Comparison of ENCODE assay signal across 21 cellular contexts in genomic region chr9:1522219-1522767, GRCh38.
DNase-seq lines count a peak whose midpoint lies in the region; ATAC-seq and TF ChIP-seq lines count a peak whose summit lies in the region.
"Had no signal": no experiment of that assay in that cellular context is flagged by ENCODE, and none has a peak within 500 bp of the region (broad histone marks: within the 10 kb centered on the region; RNA-seq: fewer than 3 reads in every experiment).

No MANE protein-coding gene starts in this region.

- H3K79me2 ChIP-seq in GM23248 (ENCODE audit: insufficient read depth), result no peaks in the 10 kb centered on the region

- H3K27ac ChIP-seq in GM23248 (no peak overlapping the region), ovary (no peak overlapping the region), vagina (no peak overlapping the region)
- H3K27ac ChIP-seq: esophagus squamous epithelium, heart left ventricle, sigmoid colon, SJCRH30, thoracic aorta had no signal

- no peak for TF ChIP-seq EP300 in ovary (IDR thresholded peaks at IDR 0.05)

- ATAC-seq in GM18502 (IDR thresholded peaks at IDR 0.05; ENCODE audit: poor library complexity, unreplicated experiment) (peak; percentile 75), GM19467 (IDR thresholded peaks at IDR 0.05; ENCODE audit: unreplicated experiment) (peak; percentile 59), HG02623 (IDR thresholded peaks at IDR 0.05; ENCODE audit: unreplicated experiment) (peak; percentile 65), HG03280 (IDR thresholded peaks at IDR 0.05; ENCODE audit: unreplicated experiment) (peak; percentile 67)
- ATAC-seq: GM23338, heart left ventricle had no signal

- H3K9me2 ChIP-seq in GM23248 (ENCODE audit: insufficient read depth), result no peaks in the 10 kb centered on the region

- intact Hi-C loops in ovary (cut with DNase I), result no loop called here
- intact Hi-C loops in vagina (cut with DNase I), result no loop called here

- in situ Hi-C loops in GM23248 (cut with MboI), result no loop called here

- DNase-seq in medulla oblongata (ENCODE audit: extremely low spot score), result no peak
- no peak for DNase-seq in GM23248
- DNase-seq in ovary, result no peak
- DNase-seq in vagina (ENCODE audit: extremely low spot score in 2 of 2), result no peak
- DNase-seq: activated CD4-positive, CD25-positive, alpha-beta regulatory T cell treated with anti-CD3 and anti-CD28 coated beads, Interleukin-2, amount 50 U/mL, for 72 hours; activated naive CD4-positive, alpha-beta T cell treated with anti-CD3 and anti-CD28 coated beads, Interleukin-2, amount 50 U/mL, for 16 hours; CD8-positive, alpha-beta memory T cell; esophagus squamous epithelium; heart left ventricle; midbrain; NCI-H1105 treated with DMSO at 0.1 percent for 48 hours; NCI-H226; sigmoid colon; SJCRH30; stimulated activated CD4-positive, alpha-beta T cell treated with anti-CD3 and anti-CD28 coated beads, Interleukin-4, amount 100 ng/mL, for 24 hours had no signal

- no peaks in the 10 kb centered on the region for H3K36me3 ChIP-seq in GM23248 (ENCODE audit: low read depth)
- H3K36me3 ChIP-seq in ovary, result no peaks in the 10 kb centered on the region
- H3K36me3 ChIP-seq in vagina, result no peaks in the 10 kb centered on the region
- H3K36me3 ChIP-seq: esophagus squamous epithelium, heart left ventricle, sigmoid colon, SJCRH30, thoracic aorta had no signal

- WGBS in GM23248 (ENCODE audit: low coverage in 1 of 2, low lambda C conversion rate in 2 of 2, missing lambda C conversion rate in 2 of 2), 2 experiments, result 0 to 3% methylated on average over 1 of the region's 1 CpG
- WGBS in ovary, 3 donors, result 50 to 65% (median 65%) methylated on average over 1 of the region's 1 CpG

- H3F3A ChIP-seq in GM23248 (ENCODE audit: insufficient read depth), result no peaks in the 10 kb centered on the region

- H3K27me3 ChIP-seq in GM23248 (replicated peaks; ENCODE audit: insufficient read depth) (no peaks in the 10 kb centered on the region), ovary (no peaks in the 10 kb centered on the region), vagina (no peaks in the 10 kb centered on the region)
- H3K27me3 ChIP-seq: heart left ventricle, sigmoid colon, SJCRH30 had no signal

- no peak overlapping the region for H3K4me2 ChIP-seq in GM23248 (ENCODE audit: unreplicated experiment)
- H3K4me2 ChIP-seq: GM23338 had no signal

- H3K4me3 ChIP-seq in GM23248, result no peak overlapping the region
- no peak overlapping the region for H3K4me3 ChIP-seq in ovary
- no peak overlapping the region for H3K4me3 ChIP-seq in vagina
- H3K4me3 ChIP-seq: esophagus squamous epithelium, GM23338, heart left ventricle, sigmoid colon, SJCRH30, thoracic aorta had no signal

- TF ChIP-seq POLR2A in ovary (IDR thresholded peaks at IDR 0.05) (no peak), vagina (IDR thresholded peaks at IDR 0.05) (no peak)

- H3K9me3 ChIP-seq in GM23248 (ENCODE audit: low read depth) (no peaks in the 10 kb centered on the region), ovary (peaks cover 0 to 3% of the 10 kb centered on the region in 2 donors), vagina (no peaks in the 10 kb centered on the region)
- H3K9me3 ChIP-seq: esophagus squamous epithelium, heart left ventricle, thoracic aorta had no signal

- no peaks in the 10 kb centered on the region for H4K20me1 ChIP-seq in GM23248 (ENCODE audit: insufficient read depth)

- no peak overlapping the region for H3K9ac ChIP-seq in GM23248

- H3K4me1 ChIP-seq in GM23248 (ENCODE audit: insufficient read depth), result no peaks in the 10 kb centered on the region
- H3K4me1 ChIP-seq in ovary (ENCODE audit: insufficient read depth), result no peaks in the 10 kb centered on the region
- no peaks in the 10 kb centered on the region for H3K4me1 ChIP-seq in vagina
- H3K4me1 ChIP-seq: esophagus squamous epithelium, heart left ventricle, sigmoid colon, SJCRH30 had no signal

- TF ChIP-seq CTCF in ovary (IDR thresholded peaks at IDR 0.05), result no peak
- no peak for TF ChIP-seq CTCF in vagina (IDR thresholded peaks at IDR 0.05)

- no peak overlapping the region for H2AFZ ChIP-seq in GM23248
- H2AFZ ChIP-seq: GM23338 had no signal
